Comparison of ENCODE assay signal across 8 cellular contexts in genomic region chr13:45055198-45055901, GRCh38.
DNase-seq lines count a peak whose midpoint lies in the region; ATAC-seq and TF ChIP-seq lines count a peak whose summit lies in the region.

No MANE protein-coding gene starts in this region.

- ATAC-seq in Panc1 = peak; percentile 86

- DNase-seq in GM04503 (ENCODE audit: low read depth) (peak; percentile 86), HCEC 1CT (peak; percentile 92), Panc1 (ENCODE audit: low read depth, low spot score) (peak; percentile 24), choroid plexus epithelial cell (ENCODE audit: low read depth) (peak; percentile 90), skeletal muscle cell (ENCODE audit: low read depth) (peak; percentile 83), NCI-H1105 (lab: John Stamatoyannopoulos, UW) (no peak), midbrain (lab: John Stamatoyannopoulos, UW) (no peak), COR-L47 (lab: John Stamatoyannopoulos, UW) (no peak)

- no peaks in the 10 kb centered on the region for H3K36me3 ChIP-seq in Panc1 (ENCODE audit: control insufficient read depth, insufficient read depth, low read length)

- TF ChIP-seq CTCF in Panc1 (IDR thresholded peaks at IDR 0.05) (no peak), choroid plexus epithelial cell (conservative IDR thresholded peaks at IDR 0.05; ENCODE audit: low read depth, low read length) (no peak)

- BruUV-seq in Panc1 (replicated peaks; lab: Mats Ljungman, UMichigan) = no TSS peak

- no peaks in the 10 kb centered on the region for H3K27me3 ChIP-seq in Panc1 (ENCODE audit: control insufficient read depth, insufficient read depth, low read length)

- POLR2A ChIA-PET in Panc1 (lab: Charles Lee) = interaction anchor here (0.5 kb wide), 1 partner anchor 9 kb away, joined by 10 read pairs; no protein-coding TSS in a partner anchor

- H3K9me3 ChIP-seq in Panc1 (ENCODE audit: control insufficient read depth, insufficient read depth, low read depth, low read length) = no peaks in the 10 kb centered on the region

- H3K27ac ChIP-seq in Panc1 (ENCODE audit: low read length) = peak overlapping the region; percentile 39; the same call in 1 of the 2 replicates

- intact Hi-C loops in Panc1 (cut with micrococcal nuclease; ENCODE audit: unreplicated experiment) = no loop called here

- in situ Hi-C loops in Panc1 (cut with HindIII; ENCODE audit: low pct_unique_long_range_greater_than_20kb, low sequenced_read_pairs) = no loop called here

- CTCF ChIA-PET in Panc1 (lab: Charles Lee) = interaction anchor here (0.9 kb wide), 1 partner anchor 156 kb away, joined by 3 read pairs; no protein-coding TSS in a partner anchor

- no peak overlapping the region for H3K4me3 ChIP-seq in Panc1 (ENCODE audit: low read depth in 2 of 2, low read length in 2 of 2)
- H3K4me3 ChIP-seq in choroid plexus epithelial cell (ENCODE audit: low read depth, low read length) = no peak overlapping the region
- H3K4me3 ChIP-seq in skeletal muscle cell (ENCODE audit: low read depth, low read length) = peak overlapping the region; percentile 17

- H3K4me1 ChIP-seq in Panc1 (ENCODE audit: control insufficient read depth, insufficient read depth, low read length) = peaks cover 10% of the 10 kb centered on the region; the same call in 1 of the 2 replicates

Comparison
In these comparisons a context has a peak if more than half of its experiments do, and no peak if none do; other contexts are left out.
1. DNase-seq: peak in GM04503 (single experiment), HCEC 1CT (single experiment), Panc1 (single experiment), choroid plexus epithelial cell (single experiment) and skeletal muscle cell (single experiment); none in NCI-H1105 (single experiment), midbrain (single experiment) and COR-L47 (single experiment).